ENCODE assay signal across 22 cellular contexts in the genomic region with DNA sequence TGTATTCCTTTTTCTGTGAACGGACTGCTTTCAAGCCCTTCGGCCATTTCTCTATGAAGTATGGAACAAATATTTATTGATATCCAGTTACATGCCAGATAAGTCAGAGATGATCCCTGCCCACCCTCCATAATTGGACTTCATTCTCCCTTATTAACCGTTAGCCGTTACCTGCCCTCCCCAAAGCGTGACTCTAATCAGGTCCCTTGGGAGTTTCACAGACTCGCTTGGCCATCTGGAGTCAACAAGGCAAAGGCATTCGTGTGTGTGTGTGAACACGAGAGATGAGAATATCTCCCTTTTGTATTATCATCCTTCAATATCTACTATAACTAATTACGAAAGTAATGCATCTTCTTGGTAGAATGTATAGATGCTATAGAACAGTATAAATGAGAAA.
DNase-seq lines count a peak whose midpoint lies in the region; ATAC-seq and TF ChIP-seq lines count a peak whose summit lies in the region.
"Had no signal": no experiment of that assay in that cellular context is flagged by ENCODE, and none has a peak within 500 bp of the region (broad histone marks: within the 10 kb centered on the region; RNA-seq: fewer than 3 reads in every experiment).

No MANE protein-coding gene starts in this region.

- ATAC-seq in HG03108 (IDR thresholded peaks at IDR 0.05; ENCODE audit: unreplicated experiment) = no peak
- no peak for ATAC-seq in HG03342 (IDR thresholded peaks at IDR 0.05; ENCODE audit: unreplicated experiment)
- ATAC-seq in esophagus mucosa = no peak
- ATAC-seq: effector memory CD8-positive, alpha-beta T cell; psoas muscle; stimulated activated naive B cell treated with anti-CD40 and anti-IgM and Interleukin-4, amounts not matched to agents 10 μg/mL and 1 μg/mL and 100 μg/mL, for 72 hours had no signal

- H3K9me2 ChIP-seq in OCI-LY7 (ENCODE audit: insufficient read depth, low read length) = no peaks in the 10 kb centered on the region

- peak overlapping the region; percentile 50 for H3K4me3 ChIP-seq in OCI-LY7 (ENCODE audit: low read depth, low read length, poor library complexity, severe bottlenecking)
- H3K4me3 ChIP-seq: Peyer's patch, psoas muscle had no signal

- POLR2A ChIA-PET in OCI-LY7 (lab: Charles Lee) = no interaction called here

- H4K20me1 ChIP-seq in OCI-LY7 (ENCODE audit: insufficient read depth, low read length) = no peaks in the 10 kb centered on the region

- no TSS peak for BruUV-seq in OCI-LY7 (replicated peaks; lab: Mats Ljungman, UMichigan)

- H3K4me2 ChIP-seq in OCI-LY7 (ENCODE audit: low read length) = peak overlapping the region; percentile 69

- no peak for TF ChIP-seq CTCF in OCI-LY7 (conservative IDR thresholded peaks at IDR 0.05; ENCODE audit: low read length)

- CTCF ChIA-PET in OCI-LY7 (lab: Charles Lee; ENCODE audit: unreplicated experiment) = no interaction called here

- no peaks in the 10 kb centered on the region for H3K9me3 ChIP-seq in OCI-LY7 (ENCODE audit: low read length)
- H3K9me3 ChIP-seq: Peyer's patch, psoas muscle had no signal

- peaks cover 32% of the 10 kb centered on the region for H3K4me1 ChIP-seq in OCI-LY7 (ENCODE audit: insufficient read depth, low read length, poor library complexity, severe bottlenecking)
- H3K4me1 ChIP-seq: Peyer's patch, psoas muscle had no signal

- DNase-seq in DMS153 (lab: John Stamatoyannopoulos, UW) (peak; percentile 31), DMS153 treated with DMSO at 0.1 percent for 48 hours (lab: John Stamatoyannopoulos, UW; ENCODE audit: unreplicated experiment) (no peak), DMS 273 treated with DMSO at 0.1 percent for 48 hours (lab: John Stamatoyannopoulos, UW) (peak; percentile 28), NCI-H524 (lab: John Stamatoyannopoulos, UW) (peak; percentile 98 to 99), OCI-LY7 (ENCODE audit: low spot score) (peak; percentile 85)
- DNase-seq: activated CD4-positive, alpha-beta T cell treated with anti-CD3 and anti-CD28 coated beads, Interleukin-2, amount 50 U/mL, for 48 hours; amygdala; effector memory CD8-positive, alpha-beta T cell; erythroblast; GF-D8; head of caudate nucleus; left ventricle myocardium superior; NCI-H1048; NCI-H2227 treated with DMSO at 0.1 percent for 48 hours; nucleus accumbens; Peyer's patch; psoas muscle; stimulated activated naive B cell treated with anti-CD40 and anti-IgM and Interleukin-4, amounts not matched to agents 10 μg/mL and 1 μg/mL and 100 μg/mL, for 72 hours had no signal

- intact Hi-C loops in OCI-LY7 (cut with micrococcal nuclease; ENCODE audit: unreplicated experiment) = no loop called here

- no peaks in the 10 kb centered on the region for H3K36me3 ChIP-seq in OCI-LY7 (ENCODE audit: insufficient read depth, low read length)
- H3K36me3 ChIP-seq: Peyer's patch had no signal

- H3K79me2 ChIP-seq in OCI-LY7 (ENCODE audit: insufficient read depth, low read depth, low read length) = no peaks in the 10 kb centered on the region

- H3K27ac ChIP-seq in OCI-LY7 (ENCODE audit: low read depth, low read length, poor library complexity, severe bottlenecking) = peak overlapping the region; percentile 54
- H3K27ac ChIP-seq: 22Rv1, Peyer's patch, psoas muscle had no signal

- peak overlapping the region; percentile 69; the same call in 1 of the 2 replicates for H2AFZ ChIP-seq in OCI-LY7 (ENCODE audit: low read length)
